Comparison of ENCODE assay signal across 27 cellular contexts in genomic region chr20:21019831-21020655, GRCh38.
DNase-seq lines count a peak whose midpoint lies in the region; ATAC-seq and TF ChIP-seq lines count a peak whose summit lies in the region.
"Had no signal": no experiment of that assay in that cellular context is flagged by ENCODE, and none has a peak within 500 bp of the region (broad histone marks: within the 10 kb centered on the region; RNA-seq: fewer than 3 reads in every experiment).

No MANE protein-coding gene starts in this region.

- no peak for TF ChIP-seq CTCF in Peyer's patch (IDR thresholded peaks at IDR 0.05)

- DNase-seq in ELF-1 (ENCODE audit: low read depth, low spot score): peak; percentile 74
- no peak for DNase-seq in SK-N-MC (ENCODE audit: low read depth, low spot score)
- DNase-seq in right cardiac atrium: peak; percentile 17 to 58 (median 52)
- peak; percentile 90 for DNase-seq in retina
- no peak for DNase-seq in HuH-7.5 (ENCODE audit: low spot score)
- DNase-seq in Peyer's patch: no peak
- DNase-seq: activated CD4-positive, alpha-beta T cell treated with anti-CD3 and anti-CD28 coated beads for 36 hours; activated effector memory CD4-positive, alpha-beta T cell treated with Interleukin-2 at 50 U/mL for 16 hours; activated naive CD8-positive, alpha-beta T cell treated with anti-CD3 and anti-CD28 coated beads for 36 hours; effector memory CD8-positive, alpha-beta T cell; foreskin keratinocyte; GDM1; KG1; kidney glomerular epithelial cell; MG63; NCI-H2029 treated with DMSO at 0.1 percent for 48 hours; NCI-H2227 treated with DMSO at 0.1 percent for 48 hours; RPMI8226; stimulated activated CD4-positive, alpha-beta T cell treated with anti-CD3 and anti-CD28 coated beads, Interleukin-2, amount 100 ng/mL, for 24 hours; stomach; transverse colon had no signal

- no peak for TF ChIP-seq POLR2A in Peyer's patch (IDR thresholded peaks at IDR 0.05)

- H3K9ac ChIP-seq in SK-N-MC (ENCODE audit: insufficient read length): peak overlapping the region; percentile 37
- H3K9ac ChIP-seq: BLaER1 had no signal

- ATAC-seq in right cardiac atrium (peak in 1 of 2 donors; percentile 76), HG03039 (IDR thresholded peaks at IDR 0.05; ENCODE audit: unreplicated experiment) (no peak)
- ATAC-seq: activated CD4-positive, alpha-beta T cell treated with anti-CD3 and anti-CD28 coated beads for 36 hours; effector memory CD8-positive, alpha-beta T cell; esophagus mucosa; foreskin keratinocyte had no signal

- H3K27ac ChIP-seq in SK-N-MC (peak overlapping the region; percentile 44; the same call in 1 of the 2 replicates), right cardiac atrium (ENCODE audit: low read length) (no peak overlapping the region), Peyer's patch (no peak overlapping the region)
- H3K27ac ChIP-seq: BLaER1, foreskin keratinocyte, heart right ventricle, neutrophil, stomach, transverse colon had no signal

- H3K27me3 ChIP-seq in right cardiac atrium (ENCODE audit: control insufficient read depth, insufficient read depth) (peaks cover 3% of the 10 kb centered on the region), Peyer's patch (no peaks in the 10 kb centered on the region)
- H3K27me3 ChIP-seq: BLaER1, MG63 had no signal

- H3K4me1 ChIP-seq in right cardiac atrium (ENCODE audit: control insufficient read depth, insufficient read depth, low read length) (no peaks in the 10 kb centered on the region), Peyer's patch (no peaks in the 10 kb centered on the region)
- H3K4me1 ChIP-seq: foreskin keratinocyte, transverse colon had no signal

- H3K9me3 ChIP-seq in SK-N-MC (ENCODE audit: low read depth, low read length) (no peaks in the 10 kb centered on the region), right cardiac atrium (ENCODE audit: control insufficient read depth, low read length) (no peaks in the 10 kb centered on the region), Peyer's patch (no peaks in the 10 kb centered on the region)
- H3K9me3 ChIP-seq: heart right ventricle, MG63, neutrophil, stomach, transverse colon had no signal

- H3K36me3 ChIP-seq in SK-N-MC (ENCODE audit: insufficient read depth, low read length): no peaks in the 10 kb centered on the region
- no peaks in the 10 kb centered on the region for H3K36me3 ChIP-seq in Peyer's patch
- H3K36me3 ChIP-seq: BLaER1, heart right ventricle, MG63, neutrophil, stomach, transverse colon had no signal

- peak overlapping the region; percentile 79 for H3K4me3 ChIP-seq in SK-N-MC
- no peak overlapping the region for H3K4me3 ChIP-seq in right cardiac atrium (ENCODE audit: low read length)
- H3K4me3 ChIP-seq in Peyer's patch: no peak overlapping the region
- H3K4me3 ChIP-seq: BLaER1, MG63, smooth muscle cell, stomach, transverse colon had no signal

- WGBS in right cardiac atrium: 8% methylated on average over 42 of the region's 42 CpGs

- intact Hi-C loops in right cardiac atrium (cut with DNase I): no loop called here

Comparison
In these comparisons a context has a peak if more than half of its experiments do, and no peak if none do; other contexts are left out.
1. DNase-seq: peak in ELF-1 (single experiment), right cardiac atrium (3 of 3) and retina (single experiment); none in SK-N-MC (single experiment), HuH-7.5 (single experiment) and Peyer's patch (0 of 3).